In genomic region chr22:28791841-28792490, GRCh38 we compare ENCODE assay signal across 9 cellular contexts. TPM values are rescaled to one million over a fixed set of nuclear protein-coding genes. Genes with fewer than 3 reads are reported as not detected.
DNase-seq lines count a peak whose midpoint lies in the region; ATAC-seq and TF ChIP-seq lines count a peak whose summit lies in the region.
"Had no signal": no experiment of that assay in that cellular context is flagged by ENCODE, and none has a peak within 500 bp of the region (broad histone marks: within the 10 kb centered on the region; RNA-seq: fewer than 3 reads in every experiment).

No MANE protein-coding gene starts in this region.

- no peak overlapping the region for H3K9ac ChIP-seq in SU-DHL-6 (ENCODE audit: low read length)

- 42 to 55% methylated on average over 3 of the region's 3 CpGs for WGBS in esophagus squamous epithelium, 2 donors

- CTCF ChIA-PET in activated CD4-positive, alpha-beta T cell treated with anti-CD3 and anti-CD28 coated beads for 36 hours (lab: Charles Lee), result interaction anchor here (0.6 to 4.2 kb wide), 2 partner anchors 37 to 191 kb away, joined by 3 to 28 read pairs; no protein-coding TSS in a partner anchor

- H4K20me1 ChIP-seq in SU-DHL-6 (ENCODE audit: low read depth, low read length), result peaks cover 24% of the 10 kb centered on the region

- intact Hi-C loops in activated CD4-positive, alpha-beta T cell treated with anti-CD3 and anti-CD28 coated beads for 36 hours (cut with DNase I, micrococcal nuclease), result loop anchor here in 1 of 2 experiments (2.0 to 10.0 kb wide), 3 partner anchors 37 to 117 kb away; partner anchors contain the start of gene TTC28
- intact Hi-C loops in esophagus squamous epithelium (cut with DNase I), result no loop called here

- peaks cover 50% of the 10 kb centered on the region for H3K36me3 ChIP-seq in SU-DHL-6 (ENCODE audit: low read length)
- H3K36me3 ChIP-seq in esophagus squamous epithelium, result peaks cover 15 to 87% (median 34%) of the 10 kb centered on the region in 3 donors
- H3K36me3 ChIP-seq in H7 (replicated peaks; ENCODE audit: control insufficient read depth, insufficient read depth, low read length), result peaks cover 29% of the 10 kb centered on the region

- H3K4me2 ChIP-seq in SU-DHL-6 (ENCODE audit: low read depth, low read length, poor library complexity, severe bottlenecking), result peak overlapping the region; percentile 12

- no peak for TF ChIP-seq POLR2A in esophagus squamous epithelium (IDR thresholded peaks at IDR 0.05)

- H3K79me2 ChIP-seq in SU-DHL-6 (ENCODE audit: insufficient read depth, low read length), result no peaks in the 10 kb centered on the region

- H3K4me1 ChIP-seq in esophagus squamous epithelium, result peaks cover 0 to 30% (median 9%) of the 10 kb centered on the region in 3 donors

- peaks cover 9% of the 10 kb centered on the region for H3F3A ChIP-seq in SU-DHL-6 (ENCODE audit: insufficient read depth)

- ATAC-seq in activated CD4-positive, alpha-beta T cell treated with anti-CD3 and anti-CD28 coated beads for 36 hours, result peak; percentile 11
- ATAC-seq in HG02943 (IDR thresholded peaks at IDR 0.05; ENCODE audit: low read depth, unreplicated experiment), result peak; percentile 56
- peak; percentile 79 to 80 for ATAC-seq in stimulated activated naive B cell treated with anti-CD40 and anti-IgM and Interleukin-4, amounts not matched to agents 10 μg/mL and 1 μg/mL and 100 μg/mL, for 72 hours (replicated peaks)

- POLR2A ChIA-PET in activated CD4-positive, alpha-beta T cell treated with anti-CD3 and anti-CD28 coated beads for 36 hours (lab: Charles Lee), result interaction anchor here (0.7 to 1.1 kb wide), 2 partner anchors 11 to 13 kb away, joined by 3 to 4 read pairs; no protein-coding TSS in a partner anchor

- H3K9me3 ChIP-seq in SU-DHL-6 (ENCODE audit: insufficient read depth, low read length), result no peaks in the 10 kb centered on the region
- no peaks in the 10 kb centered on the region for H3K9me3 ChIP-seq in esophagus squamous epithelium

- H3K27ac ChIP-seq in SU-DHL-6 (ENCODE audit: low read depth, low read length), result no peak overlapping the region
- H3K27ac ChIP-seq in esophagus squamous epithelium, result peak overlapping the region in 2 of 4 donors; percentile 2 to 4

- TF ChIP-seq CTCF in SU-DHL-6 (IDR thresholded peaks at IDR 0.05; ENCODE audit: insufficient read depth, low read length, poor library complexity, severe bottlenecking), result no peak
- TF ChIP-seq CTCF in esophagus squamous epithelium (IDR thresholded peaks at IDR 0.05), result no peak

- DNase-seq in activated CD4-positive, alpha-beta T cell treated with anti-CD3 and anti-CD28 coated beads for 36 hours, result no peak
- DNase-seq in activated CD4-positive, alpha-beta T cell treated with anti-CD3 and anti-CD28 coated beads for 4 hours, result no peak
- no peak for DNase-seq in stimulated activated naive B cell treated with anti-CD40 and anti-IgM and Interleukin-4, amounts not matched to agents 10 μg/mL and 1 μg/mL and 100 μg/mL, for 72 hours
- DNase-seq in esophagus squamous epithelium (lab: John Stamatoyannopoulos, UW), result no peak
- DNase-seq in pons (ENCODE audit: low spot score), result no peak
- no peak for DNase-seq in H7
- DNase-seq: NCI-H1048 had no signal

- H3K4me3 Mint-ChIP-seq in activated CD4-positive, alpha-beta T cell treated with anti-CD3 and anti-CD28 coated beads for 36 hours, result no peak overlapping the region
- peak overlapping the region in 1 of 2 donors; percentile 17 for H3K4me3 Mint-ChIP-seq in stimulated activated naive B cell treated with anti-CD40 and anti-IgM and Interleukin-4, amounts not matched to agents 10 μg/mL and 1 μg/mL and 100 μg/mL, for 72 hours

- no peaks in the 10 kb centered on the region for H3K9me3 Mint-ChIP-seq in activated CD4-positive, alpha-beta T cell treated with anti-CD3 and anti-CD28 coated beads for 36 hours (ENCODE audit: low read depth)
- no peaks in the 10 kb centered on the region for H3K9me3 Mint-ChIP-seq in stimulated activated naive B cell treated with anti-CD40 and anti-IgM and Interleukin-4, amounts not matched to agents 10 μg/mL and 1 μg/mL and 100 μg/mL, for 72 hours

- H3K4me1 Mint-ChIP-seq in activated CD4-positive, alpha-beta T cell treated with anti-CD3 and anti-CD28 coated beads for 36 hours, result peaks cover 45% of the 10 kb centered on the region
- H3K4me1 Mint-ChIP-seq in stimulated activated naive B cell treated with anti-CD40 and anti-IgM and Interleukin-4, amounts not matched to agents 10 μg/mL and 1 μg/mL and 100 μg/mL, for 72 hours, result peaks cover 44 to 81% of the 10 kb centered on the region in 2 donors

- H3K4me3 ChIP-seq in SU-DHL-6 (ENCODE audit: insufficient read depth, low read length, poor library complexity, severe bottlenecking) (no peak overlapping the region), esophagus squamous epithelium (no peak overlapping the region), H7 (ENCODE audit: insufficient read depth, low read depth, low read length) (no peak overlapping the region)

- no peak overlapping the region for H3K27ac Mint-ChIP-seq in activated CD4-positive, alpha-beta T cell treated with anti-CD3 and anti-CD28 coated beads for 36 hours
- H3K27ac Mint-ChIP-seq in stimulated activated naive B cell treated with anti-CD40 and anti-IgM and Interleukin-4, amounts not matched to agents 10 μg/mL and 1 μg/mL and 100 μg/mL, for 72 hours, result peak overlapping the region; percentile 69

- H3K9me2 ChIP-seq in SU-DHL-6 (replicated peaks; ENCODE audit: insufficient read depth, low read length), result no peaks in the 10 kb centered on the region

- no peaks in the 10 kb centered on the region for H3K27me3 ChIP-seq in SU-DHL-6 (ENCODE audit: low read length)
- no peaks in the 10 kb centered on the region for H3K27me3 ChIP-seq in esophagus squamous epithelium
- no peaks in the 10 kb centered on the region for H3K27me3 ChIP-seq in H7 (ENCODE audit: control insufficient read depth, insufficient read depth, low read length)

- no peaks in the 10 kb centered on the region for H3K27me3 Mint-ChIP-seq in activated CD4-positive, alpha-beta T cell treated with anti-CD3 and anti-CD28 coated beads for 36 hours
- H3K27me3 Mint-ChIP-seq in stimulated activated naive B cell treated with anti-CD40 and anti-IgM and Interleukin-4, amounts not matched to agents 10 μg/mL and 1 μg/mL and 100 μg/mL, for 72 hours, result no peaks in the 10 kb centered on the region

- H3K36me3 Mint-ChIP-seq in activated CD4-positive, alpha-beta T cell treated with anti-CD3 and anti-CD28 coated beads for 36 hours (ENCODE audit: low read depth), result peaks cover 39% of the 10 kb centered on the region
- H3K36me3 Mint-ChIP-seq in stimulated activated naive B cell treated with anti-CD40 and anti-IgM and Interleukin-4, amounts not matched to agents 10 μg/mL and 1 μg/mL and 100 μg/mL, for 72 hours, result peaks cover 46 to 47% of the 10 kb centered on the region in 2 donors

- no peak overlapping the region for H2AFZ ChIP-seq in SU-DHL-6 (ENCODE audit: low read depth, low read length, severe bottlenecking)

RNA-seq across cellular contexts. Expression of gene XBP1, which starts 8.4 kb away (rescaled TPM):
- total RNA-seq in activated CD4-positive, alpha-beta T cell treated with anti-CD3 and anti-CD28 coated beads for 36 hours, result 100 to 1,000 TPM in 1 of 2 experiments, 10 to 100 TPM in 1; 88.8 to 101 TPM
- total RNA-seq in esophagus squamous epithelium, result 100 to 1,000 TPM; 111 to 166 (median 131) TPM
- 146 and 174 TPM in 2 replicates for total RNA-seq in H7 (2014; rRNA removed; shearing (Covaris generic))

RNA-seq across cellular contexts. Expression of gene CCDC117, which starts 19.5 kb away (rescaled TPM):
- 10 to 100 TPM; 36.1 to 36.8 TPM for total RNA-seq in activated CD4-positive, alpha-beta T cell treated with anti-CD3 and anti-CD28 coated beads for 36 hours
- 10 to 100 TPM in 3 of 4 donors, 1 to 10 TPM in 1; 9.8 to 15.4 (median 14.4) TPM for total RNA-seq in esophagus squamous epithelium
- 36.1 and 48.1 TPM in 2 replicates for total RNA-seq in H7 (2014; rRNA removed; shearing (Covaris generic))

RNA-seq across cellular contexts. Expression of gene HSCB, which starts 50.1 kb away (rescaled TPM):
- 10 to 100 TPM; 16.5 to 18.5 TPM for total RNA-seq in activated CD4-positive, alpha-beta T cell treated with anti-CD3 and anti-CD28 coated beads for 36 hours
- 10 to 100 TPM; 14.4 to 24.9 (median 16.3) TPM for total RNA-seq in esophagus squamous epithelium
- total RNA-seq in H7 (2014; rRNA removed; shearing (Covaris generic)), result 29.9 and 32.2 TPM in 2 replicates

RNA-seq across cellular contexts. Expression of gene CHEK2, which starts 50.3 kb away (rescaled TPM):
- 10 to 100 TPM; 37.5 to 41.3 TPM for total RNA-seq in activated CD4-positive, alpha-beta T cell treated with anti-CD3 and anti-CD28 coated beads for 36 hours
- 10 to 100 TPM in 2 of 4 donors, 1 to 10 TPM in 2; 6.6 to 17.4 (median 11.2) TPM for total RNA-seq in esophagus squamous epithelium
- total RNA-seq in H7 (2014; rRNA removed; shearing (Covaris generic)), result 87.5 and 128 TPM in 2 replicates

Comparison
In these comparisons a context has a peak if more than half of its experiments do, and no peak if none do; other contexts are left out.
1. ATAC-seq: peak in every context shown above with its lines; median percentile 80 in stimulated activated naive B cell treated with anti-CD40 and anti-IgM and Interleukin-4, amounts not matched to agents 10 μg/mL and 1 μg/mL and 100 μg/mL, for 72 hours; 56 in HG02943; 11 in activated CD4-positive, alpha-beta T cell treated with anti-CD3 and anti-CD28 coated beads for 36 hours.